ENCODE assay signal across 8 cellular contexts in the genomic region with DNA sequence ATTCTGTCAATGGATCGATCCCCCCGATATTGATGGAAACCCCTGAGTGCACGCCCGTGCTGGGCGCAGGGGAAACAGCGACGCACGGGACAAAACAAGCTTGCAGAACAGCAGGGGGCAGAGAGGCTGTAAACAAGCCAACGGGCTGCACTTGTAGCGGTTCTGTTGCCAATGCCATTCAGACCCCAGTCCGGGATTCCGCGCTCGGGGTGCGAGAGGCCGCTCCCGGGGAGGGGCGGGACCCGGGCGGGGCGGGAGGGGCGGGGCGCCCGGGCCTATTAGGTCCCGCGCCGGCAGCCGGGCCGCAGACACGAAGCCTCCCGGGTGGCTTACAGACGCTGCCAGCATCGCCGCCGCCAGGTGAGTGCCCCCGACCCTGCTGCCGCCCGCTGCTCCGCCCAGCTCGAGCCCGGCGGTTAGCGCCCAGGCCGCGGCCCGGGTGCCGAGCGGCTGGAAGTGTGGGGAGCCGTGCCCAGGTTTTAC. TPM values are rescaled to one million over a fixed set of nuclear protein-coding genes. Genes with fewer than 3 reads are reported as not detected.
DNase-seq lines count a peak whose midpoint lies in the region; ATAC-seq and TF ChIP-seq lines count a peak whose summit lies in the region.

A gene with protein sequence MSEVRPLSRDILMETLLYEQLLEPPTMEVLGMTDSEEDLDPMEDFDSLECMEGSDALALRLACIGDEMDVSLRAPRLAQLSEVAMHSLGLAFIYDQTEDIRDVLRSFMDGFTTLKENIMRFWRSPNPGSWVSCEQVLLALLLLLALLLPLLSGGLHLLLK (plus strand): TSS at position 307 of the 483 bp plus-strand sequence. CDS start 13,273 bp downstream, outside the sequence.

- intact Hi-C loops in Right ventricle myocardium inferior (cut with DNase I), result no loop called here
- intact Hi-C loops in cardiac septum (cut with DNase I), result no loop called here

- H3K27me3 ChIP-seq in mononuclear cell (ENCODE audit: insufficient read depth, low read length), result peaks cover 18% of the 10 kb centered on the region
- peaks cover 10% of the 10 kb centered on the region for H3K27me3 ChIP-seq in thoracic aorta (replicated peaks; ENCODE audit: insufficient read depth)

- peak within 1 kb of the TSS; percentile 52 for H3K4me3 ChIP-seq in mononuclear cell (ENCODE audit: low read length)
- H3K4me3 ChIP-seq in thoracic aorta, result peak within 1 kb of the TSS; percentile 81

- DNase-seq in Right ventricle myocardium inferior (ENCODE audit: missing footprints) (peak; percentile 78), cardiac septum (ENCODE audit: low spot score) (no peak), NCI-H1694 treated with DMSO at 0.1 percent for 48 hours (lab: John Stamatoyannopoulos, UW) (peak; percentile 17), thoracic aorta (ENCODE audit: low spot score) (no peak), cerebellum (ENCODE audit: low spot score) (no peak)
- peak; percentile 45 for DNase-seq in activated CD4-positive, alpha-beta T cell treated with anti-CD3 and anti-CD28 coated beads, Interleukin-2, amount 50 U/mL, for 1 hour
- DNase-seq in effector CD8-positive, alpha-beta T cell (lab: John Stamatoyannopoulos, UW), result peak; percentile 33

- no peaks in the 10 kb centered on the region for H3K9me3 ChIP-seq in mononuclear cell (ENCODE audit: low read depth, low read length)
- no peaks in the 10 kb centered on the region for H3K9me3 ChIP-seq in thoracic aorta

- peak; percentile 12 for TF ChIP-seq CTCF in thoracic aorta (IDR thresholded peaks at IDR 0.05)

- no peaks in the 10 kb centered on the region for H3K36me3 ChIP-seq in thoracic aorta

- peak; percentile 38 for ATAC-seq in Right ventricle myocardium inferior
- no peak for ATAC-seq in thoracic aorta (ENCODE audit: insufficient number of reproducible peaks, low FRiP score, low read depth)

- H3K4me1 ChIP-seq in mononuclear cell (ENCODE audit: insufficient read depth, low read length) (peaks cover 26% of the 10 kb centered on the region), thoracic aorta (ENCODE audit: control insufficient read depth in 1 of 2, low read depth in 2 of 2) (peaks cover 9 to 18% of the 10 kb centered on the region in 2 donors)

- no peak within 1 kb of the TSS for H3K27ac ChIP-seq in thoracic aorta

RNA-seq across cellular contexts. Expression of the gene that starts here (rescaled TPM):
- total RNA-seq in Right ventricle myocardium inferior (0.43 TPM), cardiac septum (not detected), mononuclear cell (2.1 TPM), thoracic aorta (not detected), cerebellum (0.91 TPM)

Comparison
In these comparisons a context has a peak if more than half of its experiments do, and no peak if none do; other contexts are left out.
1. Peak in DNase-seq and ATAC-seq in Right ventricle myocardium inferior; RNA of the gene not detected or under 1 TPM.
2. DNase-seq: peak in NCI-H1694 treated with DMSO at 0.1 percent for 48 hours (single experiment), activated CD4-positive, alpha-beta T cell treated with anti-CD3 and anti-CD28 coated beads, Interleukin-2, amount 50 U/mL, for 1 hour (single experiment) and effector CD8-positive, alpha-beta T cell (single experiment); none in cardiac septum (single experiment), thoracic aorta (single experiment) and cerebellum (single experiment).